33 cellular contexts compared by ENCODE assay signal in genomic region chr7:69608049-69608448, GRCh38.
"Had no signal": no experiment of that assay in that cellular context is flagged by ENCODE, and none has a peak within 500 bp of the region (broad histone marks: within the 10 kb centered on the region; RNA-seq: fewer than 3 reads in every experiment).

No MANE protein-coding gene starts in this region.

- H3K9me3 ChIP-seq: adrenal gland, ascending aorta, breast epithelium, colonic mucosa, esophagus squamous epithelium had no signal

- H3K27ac Mint-ChIP-seq: activated B cell treated with CpG ODN at 0.5 μM for 24 hours; activated CD8-positive, alpha-beta T cell treated with anti-CD3 and anti-CD28 coated beads for 36 hours; activated naive CD4-positive, alpha-beta T cell treated with anti-CD3 and anti-CD28 coated beads for 36 hours; activated naive CD4-positive, alpha-beta T cell treated with anti-CD3 and anti-CD28 coated beads, Interleukin-2, amount 50 U/mL, for 24 hours; activated naive CD8-positive, alpha-beta T cell treated with anti-CD3 and anti-CD28 coated beads for 36 hours; activated naive CD8-positive, alpha-beta T cell treated with anti-CD3 and anti-CD28 coated beads, Interleukin-2, amount 50 U/mL, for 24 hours; activated T-helper 17 cell treated with anti-CD3 and anti-CD28 coated beads, Interleukin-2, amount 50 U/mL, for 72 hours; brain; T-helper 17 cell; T-helper 2 cell treated with Interferon-gamma antibody and Interleukin-4, amounts not matched to agents 5 μg/mL and 100 μg/mL, for 36 hours had no signal

- DNase-seq: activated B cell treated with CpG ODN at 0.5 μM for 24 hours; activated CD4-positive, alpha-beta T cell treated with anti-CD3 and anti-CD28 coated beads for 48 hours; activated CD4-positive, alpha-beta T cell treated with anti-CD3 and anti-CD28 coated beads, Interleukin-2, amount 50 U/mL, for 1 hour; activated CD4-positive, alpha-beta T cell treated with anti-CD3 and anti-CD28 coated beads, Interleukin-2, amount 50 U/mL, for 48 hours; activated CD8-positive, alpha-beta memory T cell treated with anti-CD3 and anti-CD28 coated beads for 24 hours; activated CD8-positive, alpha-beta T cell treated with anti-CD3 and anti-CD28 coated beads for 36 hours; activated effector memory CD4-positive, alpha-beta T cell treated with Interleukin-2 at 50 U/mL for 16 hours; activated gamma-delta T cell treated with Interleukin-2 at 50 U/mL for 16 hours; activated naive CD4-positive, alpha-beta T cell treated with anti-CD3 and anti-CD28 coated beads for 36 hours; activated naive CD8-positive, alpha-beta T cell treated with anti-CD3 and anti-CD28 coated beads for 36 hours; activated naive CD8-positive, alpha-beta T cell treated with anti-CD3 and anti-CD28 coated beads, Interleukin-2, amount 50 U/mL, for 24 hours; activated T-cell treated with anti-CD3 and anti-CD28 coated beads, Interleukin-2, amount 50 U/mL, for 4 hours; adrenal gland; amygdala; central memory CD4-positive, alpha-beta T cell; cerebellar nuclear complex; colonic mucosa; effector CD8-positive, alpha-beta T cell; esophagus squamous epithelium; foreskin melanocyte; head of caudate nucleus; T-helper 17 cell; T1000; WERI-Rb-1 had no signal

- H3K4me1 ChIP-seq: ascending aorta, breast epithelium, colonic mucosa had no signal

- H3K36me3 Mint-ChIP-seq: activated naive CD4-positive, alpha-beta T cell treated with anti-CD3 and anti-CD28 coated beads, Interleukin-2, amount 50 U/mL, for 24 hours; activated naive CD8-positive, alpha-beta T cell treated with anti-CD3 and anti-CD28 coated beads for 36 hours; brain had no signal

- H3K36me3 ChIP-seq: adrenal gland, ascending aorta, breast epithelium, cardiac muscle cell, colonic mucosa, esophagus squamous epithelium, WERI-Rb-1 had no signal

- H3K4me1 Mint-ChIP-seq: activated B cell treated with CpG ODN at 0.5 μM for 24 hours; activated naive CD4-positive, alpha-beta T cell treated with anti-CD3 and anti-CD28 coated beads, Interleukin-2, amount 50 U/mL, for 24 hours; activated naive CD8-positive, alpha-beta T cell treated with anti-CD3 and anti-CD28 coated beads for 36 hours; activated naive CD8-positive, alpha-beta T cell treated with anti-CD3 and anti-CD28 coated beads, Interleukin-2, amount 50 U/mL, for 24 hours; activated T-helper 17 cell treated with anti-CD3 and anti-CD28 coated beads, Interleukin-2, amount 50 U/mL, for 72 hours; T-helper 17 cell had no signal

- H3K27me3 ChIP-seq: adrenal gland, ascending aorta, breast epithelium, colonic mucosa had no signal

- H3K27me3 Mint-ChIP-seq: activated B cell treated with CpG ODN at 0.5 μM for 24 hours, brain had no signal

- ATAC-seq: activated CD4-positive, CD25-positive, alpha-beta regulatory T cell treated with anti-CD3 and anti-CD28 coated beads, Interleukin-2, amount 50 U/mL, for 24 hours; activated CD8-positive, alpha-beta T cell treated with anti-CD3 and anti-CD28 coated beads for 36 hours; activated naive CD8-positive, alpha-beta T cell treated with anti-CD3 and anti-CD28 coated beads, Interleukin-2, amount 50 U/mL, for 24 hours; activated T-cell treated with anti-CD3 and anti-CD28 coated beads, Interleukin-2, amount 50 U/mL, for 4 hours; activated T-helper 17 cell treated with anti-CD3 and anti-CD28 coated beads, Interleukin-2, amount 50 U/mL, for 72 hours; T-helper 17 cell had no signal

- H3K27ac ChIP-seq: adrenal gland, ascending aorta, breast epithelium, cardiac muscle cell, colonic mucosa, epithelial cell of prostate, esophagus squamous epithelium, WERI-Rb-1 had no signal

- H3K4me3 Mint-ChIP-seq: activated B cell treated with CpG ODN at 0.5 μM for 24 hours; activated CD8-positive, alpha-beta T cell treated with anti-CD3 and anti-CD28 coated beads for 36 hours; activated naive CD4-positive, alpha-beta T cell treated with anti-CD3 and anti-CD28 coated beads for 36 hours; activated naive CD4-positive, alpha-beta T cell treated with anti-CD3 and anti-CD28 coated beads, Interleukin-2, amount 50 U/mL, for 24 hours; activated naive CD8-positive, alpha-beta T cell treated with anti-CD3 and anti-CD28 coated beads for 36 hours; activated naive CD8-positive, alpha-beta T cell treated with anti-CD3 and anti-CD28 coated beads, Interleukin-2, amount 50 U/mL, for 24 hours; activated T-cell treated with anti-CD3 and anti-CD28 coated beads, Interleukin-2, amount 50 U/mL, for 4 hours; activated T-helper 17 cell treated with anti-CD3 and anti-CD28 coated beads, Interleukin-2, amount 50 U/mL, for 72 hours; T-helper 17 cell; T-helper 2 cell treated with Interferon-gamma antibody and Interleukin-4, amounts not matched to agents 5 μg/mL and 100 μg/mL, for 36 hours had no signal

- H3K4me3 ChIP-seq: adrenal gland, ascending aorta, breast epithelium, cardiac muscle cell, colonic mucosa, esophagus squamous epithelium had no signal

- H3K9me3 Mint-ChIP-seq: activated B cell treated with CpG ODN at 0.5 μM for 24 hours; activated CD8-positive, alpha-beta T cell treated with anti-CD3 and anti-CD28 coated beads for 36 hours; activated naive CD4-positive, alpha-beta T cell treated with anti-CD3 and anti-CD28 coated beads for 36 hours; activated naive CD4-positive, alpha-beta T cell treated with anti-CD3 and anti-CD28 coated beads, Interleukin-2, amount 50 U/mL, for 24 hours; activated naive CD8-positive, alpha-beta T cell treated with anti-CD3 and anti-CD28 coated beads for 36 hours; activated naive CD8-positive, alpha-beta T cell treated with anti-CD3 and anti-CD28 coated beads, Interleukin-2, amount 50 U/mL, for 24 hours; activated T-cell treated with anti-CD3 and anti-CD28 coated beads, Interleukin-2, amount 50 U/mL, for 4 hours; activated T-helper 17 cell treated with anti-CD3 and anti-CD28 coated beads, Interleukin-2, amount 50 U/mL, for 72 hours; brain; T-helper 2 cell treated with Interferon-gamma antibody and Interleukin-4, amounts not matched to agents 5 μg/mL and 100 μg/mL, for 36 hours had no signal
